Comparison of ENCODE assay signal across 12 cellular contexts in the genomic region with DNA sequence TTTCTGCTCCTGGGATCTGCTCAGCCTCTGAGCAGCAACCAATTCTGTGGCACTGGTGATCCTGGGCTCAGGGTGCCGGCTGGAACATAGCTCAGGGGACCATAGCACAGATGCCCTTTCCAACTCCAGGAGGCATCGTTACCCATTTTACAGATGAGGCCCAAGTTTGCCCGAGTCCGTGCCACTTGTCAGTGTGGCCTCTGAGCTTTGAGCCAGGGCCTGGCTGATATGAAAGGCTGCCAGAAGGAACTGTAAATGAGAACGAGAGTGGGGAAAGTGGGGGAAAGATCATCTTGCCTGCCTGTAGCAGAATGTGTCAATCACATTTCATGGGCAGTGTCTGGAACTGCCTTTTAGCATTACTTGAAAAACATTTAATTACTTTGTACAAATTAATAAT.
"Had no signal": no experiment of that assay in that cellular context is flagged by ENCODE, and none has a peak within 500 bp of the region (broad histone marks: within the 10 kb centered on the region; RNA-seq: fewer than 3 reads in every experiment).

No MANE protein-coding gene starts in this region.

- H3K4me3 ChIP-seq: dorsolateral prefrontal cortex, lung, mucosa of descending colon, smooth muscle cell, testis, upper lobe of left lung had no signal

- H3K9me3 Mint-ChIP-seq: activated T-cell treated with anti-CD3 and anti-CD28 coated beads, Interleukin-2, amount 50 U/mL, for 72 hours; stimulated activated naive CD8-positive, alpha-beta T cell treated with anti-CD3 and anti-CD28 coated beads, Interleukin-15, amount 100 ng/mL, for 72 hours had no signal

- H3K4me2 ChIP-seq: smooth muscle cell had no signal

- H3K36me3 Mint-ChIP-seq: naive thymus-derived CD8-positive, alpha-beta T cell had no signal

- ATAC-seq: activated T-cell treated with anti-CD3 and anti-CD28 coated beads, Interleukin-2, amount 50 U/mL, for 72 hours; mucosa of descending colon; naive thymus-derived CD8-positive, alpha-beta T cell; right cardiac atrium; stimulated activated naive CD8-positive, alpha-beta T cell treated with anti-CD3 and anti-CD28 coated beads, Interleukin-15, amount 100 ng/mL, for 72 hours had no signal

- DNase-seq: activated CD4-positive, alpha-beta T cell treated with anti-CD3 and anti-CD28 coated beads, Interleukin-2, amount 50 U/mL, for 4 hours; activated T-cell treated with anti-CD3 and anti-CD28 coated beads, Interleukin-2, amount 50 U/mL, for 72 hours; dorsolateral prefrontal cortex; mucosa of descending colon; naive thymus-derived CD8-positive, alpha-beta T cell; occipital lobe; stimulated activated naive CD8-positive, alpha-beta T cell treated with anti-CD3 and anti-CD28 coated beads, Interleukin-15, amount 100 ng/mL, for 72 hours; testis; upper lobe of left lung had no signal

- H3K9me3 ChIP-seq: mucosa of descending colon, testis, upper lobe of left lung had no signal

- H3K27ac Mint-ChIP-seq: activated T-cell treated with anti-CD3 and anti-CD28 coated beads, Interleukin-2, amount 50 U/mL, for 72 hours; stimulated activated naive CD8-positive, alpha-beta T cell treated with anti-CD3 and anti-CD28 coated beads, Interleukin-15, amount 100 ng/mL, for 72 hours had no signal

- H3K27me3 ChIP-seq: dorsolateral prefrontal cortex, testis, upper lobe of left lung had no signal

- H3K27me3 Mint-ChIP-seq: naive thymus-derived CD8-positive, alpha-beta T cell had no signal

- H3K36me3 ChIP-seq: upper lobe of left lung had no signal

- H3K4me3 Mint-ChIP-seq: activated T-cell treated with anti-CD3 and anti-CD28 coated beads, Interleukin-2, amount 50 U/mL, for 72 hours; naive thymus-derived CD8-positive, alpha-beta T cell; stimulated activated naive CD8-positive, alpha-beta T cell treated with anti-CD3 and anti-CD28 coated beads, Interleukin-15, amount 100 ng/mL, for 72 hours had no signal

- H3K4me1 ChIP-seq: testis had no signal

- H3K27ac ChIP-seq: dorsolateral prefrontal cortex, testis, upper lobe of left lung had no signal
